Comparison of ENCODE assay signal across 14 cellular contexts in the genomic region with DNA sequence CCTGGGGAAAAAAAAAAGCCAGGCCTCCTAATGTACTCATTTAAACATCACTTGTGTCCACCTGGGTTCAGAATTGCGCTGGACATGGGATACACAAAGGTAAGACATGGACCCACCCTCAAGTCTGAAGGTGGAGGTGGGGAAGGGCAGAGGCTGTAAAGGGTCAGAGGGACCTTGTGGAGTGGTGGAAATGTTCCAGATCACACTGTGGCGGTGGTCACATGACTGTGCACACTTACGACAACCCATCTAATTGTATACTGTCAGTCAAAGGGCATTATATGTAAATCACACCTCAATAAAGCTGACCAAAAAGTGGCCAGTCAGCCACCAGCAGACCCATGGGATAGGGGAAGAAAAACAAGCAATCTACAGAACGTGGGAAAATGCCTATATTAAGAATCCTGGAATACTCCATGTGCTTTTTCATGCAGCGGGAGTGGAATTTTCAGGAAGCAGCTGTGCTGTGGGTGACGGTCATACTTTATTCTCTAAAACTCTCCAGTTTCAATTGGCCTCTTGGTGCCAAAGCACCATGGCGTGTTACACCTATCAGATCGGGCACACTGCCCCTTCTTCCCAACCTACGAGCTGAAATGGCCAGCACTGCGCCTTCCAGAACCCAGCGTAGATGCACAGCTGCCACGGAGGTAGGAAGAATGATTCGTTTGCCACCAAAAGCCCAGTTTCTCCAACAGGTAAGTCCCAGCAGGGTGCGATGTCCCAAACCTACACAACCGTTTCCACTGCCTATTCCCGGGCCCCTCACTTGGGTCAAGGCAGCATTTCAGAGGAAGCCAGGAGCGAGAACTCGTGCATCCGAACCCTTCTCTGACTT.
"Had no signal": no experiment of that assay in that cellular context is flagged by ENCODE, and none has a peak within 500 bp of the region (broad histone marks: within the 10 kb centered on the region; RNA-seq: fewer than 3 reads in every experiment).

No MANE protein-coding gene starts in this region.

- H3K36me3 ChIP-seq: pancreas had no signal

- H3K4me3 ChIP-seq: pancreas had no signal

- ATAC-seq: activated CD4-positive, alpha-beta T cell treated with anti-CD3 and anti-CD28 coated beads for 36 hours; activated CD8-positive, alpha-beta memory T cell treated with anti-CD3 and anti-CD28 coated beads, Interleukin-2, amount 10 ng/mL, durations not matched to agents 7 days and 5 days had no signal

- H3K4me1 Mint-ChIP-seq: activated CD4-positive, alpha-beta T cell treated with anti-CD3 and anti-CD28 coated beads for 36 hours; activated CD8-positive, alpha-beta memory T cell treated with anti-CD3 and anti-CD28 coated beads, Interleukin-2, amount 10 ng/mL, durations not matched to agents 7 days and 5 days; activated naive CD4-positive, alpha-beta T cell treated with anti-CD3 and anti-CD28 coated beads, Interleukin-2, amount 10 ng/mL, durations not matched to agents 7 days and 5 days had no signal

- H3K9me3 ChIP-seq: pancreas had no signal

- H3K4me3 Mint-ChIP-seq: activated CD4-positive, alpha-beta memory T cell treated with anti-CD3 and anti-CD28 coated beads for 36 hours; activated CD4-positive, alpha-beta T cell treated with anti-CD3 and anti-CD28 coated beads for 36 hours; activated CD8-positive, alpha-beta memory T cell treated with anti-CD3 and anti-CD28 coated beads, Interleukin-2, amount 10 ng/mL, durations not matched to agents 7 days and 5 days; activated naive CD4-positive, alpha-beta T cell treated with anti-CD3 and anti-CD28 coated beads, Interleukin-2, amount 10 ng/mL, durations not matched to agents 7 days and 5 days; stimulated activated naive CD8-positive, alpha-beta T cell treated with anti-CD3 and anti-CD28 coated beads, Interleukin-15, Interleukin-2, amounts not matched to agents 100 ng/mL and 50 ng/mL, for 24 hours; type B pancreatic cell had no signal

- H3K27ac Mint-ChIP-seq: activated CD4-positive, alpha-beta memory T cell treated with anti-CD3 and anti-CD28 coated beads for 36 hours; activated CD4-positive, alpha-beta T cell treated with anti-CD3 and anti-CD28 coated beads for 36 hours; activated CD8-positive, alpha-beta memory T cell treated with anti-CD3 and anti-CD28 coated beads, Interleukin-2, amount 10 ng/mL, durations not matched to agents 7 days and 5 days; activated naive CD4-positive, alpha-beta T cell treated with anti-CD3 and anti-CD28 coated beads, Interleukin-2, amount 10 ng/mL, durations not matched to agents 7 days and 5 days; activated T-helper 2 cell treated with anti-CD3 and anti-CD28 coated beads, Interferon-gamma antibody, Interleukin-2, Interleukin-4, amounts not matched to agents 10 μg/mL and 5 μg/mL and 100 μg/mL, durations not matched to agents 14 hours and 24 hours and 36 hours; stimulated activated naive CD8-positive, alpha-beta T cell treated with anti-CD3 and anti-CD28 coated beads, Interleukin-15, Interleukin-2, amounts not matched to agents 100 ng/mL and 50 ng/mL, for 24 hours had no signal

- H3K9me3 Mint-ChIP-seq: activated CD4-positive, alpha-beta memory T cell treated with anti-CD3 and anti-CD28 coated beads for 36 hours; activated naive CD4-positive, alpha-beta T cell treated with anti-CD3 and anti-CD28 coated beads, Interleukin-2, amount 10 ng/mL, durations not matched to agents 7 days and 5 days; activated T-helper 2 cell treated with anti-CD3 and anti-CD28 coated beads, Interferon-gamma antibody, Interleukin-2, Interleukin-4, amounts not matched to agents 10 μg/mL and 5 μg/mL and 100 μg/mL, durations not matched to agents 14 hours and 24 hours and 36 hours; naive B cell; stimulated activated naive CD8-positive, alpha-beta T cell treated with anti-CD3 and anti-CD28 coated beads, Interleukin-15, Interleukin-2, amounts not matched to agents 100 ng/mL and 50 ng/mL, for 24 hours; type B pancreatic cell had no signal

- H3K27ac ChIP-seq: pancreas had no signal

- FAIRE-seq: endometrium, pancreas had no signal

- DNase-seq: activated CD4-positive, alpha-beta memory T cell treated with anti-CD3 and anti-CD28 coated beads for 36 hours; activated CD4-positive, alpha-beta T cell treated with anti-CD3 and anti-CD28 coated beads for 36 hours; activated CD8-positive, alpha-beta memory T cell treated with anti-CD3 and anti-CD28 coated beads, Interleukin-2, amount 10 ng/mL, durations not matched to agents 7 days and 5 days; activated naive CD4-positive, alpha-beta T cell treated with anti-CD3 and anti-CD28 coated beads, Interleukin-2, amount 10 ng/mL, durations not matched to agents 7 days and 5 days; activated T-cell treated with anti-CD3 and anti-CD28 coated beads, Interleukin-2, amount 50 U/mL, for 1 hour; kidney glomerular epithelial cell; midbrain; naive B cell; T-helper 9 cell had no signal

- H3K27me3 Mint-ChIP-seq: activated CD4-positive, alpha-beta memory T cell treated with anti-CD3 and anti-CD28 coated beads for 36 hours; activated CD4-positive, alpha-beta T cell treated with anti-CD3 and anti-CD28 coated beads for 36 hours; activated naive CD4-positive, alpha-beta T cell treated with anti-CD3 and anti-CD28 coated beads, Interleukin-2, amount 10 ng/mL, durations not matched to agents 7 days and 5 days; naive B cell; stimulated activated naive CD8-positive, alpha-beta T cell treated with anti-CD3 and anti-CD28 coated beads, Interleukin-15, Interleukin-2, amounts not matched to agents 100 ng/mL and 50 ng/mL, for 24 hours had no signal

- H3K27me3 ChIP-seq: pancreas had no signal

- H3K36me3 Mint-ChIP-seq: activated CD4-positive, alpha-beta memory T cell treated with anti-CD3 and anti-CD28 coated beads for 36 hours; activated CD8-positive, alpha-beta memory T cell treated with anti-CD3 and anti-CD28 coated beads, Interleukin-2, amount 10 ng/mL, durations not matched to agents 7 days and 5 days; activated naive CD4-positive, alpha-beta T cell treated with anti-CD3 and anti-CD28 coated beads, Interleukin-2, amount 10 ng/mL, durations not matched to agents 7 days and 5 days; type B pancreatic cell had no signal
